17 cellular contexts compared by ENCODE assay signal in the genomic region with DNA sequence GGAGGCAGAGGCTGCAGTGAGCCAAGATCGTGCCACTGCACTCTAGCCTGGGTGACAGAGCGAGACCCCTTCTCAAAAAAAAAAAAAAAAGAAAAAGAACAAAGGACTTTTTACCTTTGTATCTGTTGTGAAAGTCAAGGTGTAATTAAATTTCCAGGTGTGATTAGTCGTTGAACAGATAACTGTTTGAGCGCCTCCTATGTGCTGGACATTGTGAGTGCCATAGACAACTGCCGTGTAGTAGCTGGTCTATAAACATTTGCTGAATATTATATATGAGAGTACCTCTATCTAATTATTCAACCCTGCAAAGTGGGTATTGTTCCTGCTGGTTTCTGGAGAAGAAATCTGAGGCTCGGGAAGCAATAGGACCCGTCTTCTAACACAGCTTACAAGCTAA.
"Had no signal": no experiment of that assay in that cellular context is flagged by ENCODE, and none has a peak within 500 bp of the region (broad histone marks: within the 10 kb centered on the region; RNA-seq: fewer than 3 reads in every experiment).

No MANE protein-coding gene starts in this region.

- ATAC-seq: activated naive CD4-positive, alpha-beta T cell treated with anti-CD3 and anti-CD28 coated beads, Interleukin-2, amount 50 U/mL, for 72 hours; left cardiac atrium; naive thymus-derived CD8-positive, alpha-beta T cell; pancreas; stimulated activated memory B cell treated with anti-CD40 and anti-IgM and Interleukin-4, amounts not matched to agents 10 μg/mL and 1 μg/mL and 100 μg/mL, for 72 hours had no signal

- H3K4me3 Mint-ChIP-seq: naive thymus-derived CD8-positive, alpha-beta T cell; stimulated activated memory B cell treated with anti-CD40 and anti-IgM and Interleukin-4, amounts not matched to agents 10 μg/mL and 1 μg/mL and 100 μg/mL, for 72 hours had no signal

- H3K36me3 Mint-ChIP-seq: activated naive CD4-positive, alpha-beta T cell treated with anti-CD3 and anti-CD28 coated beads, Interleukin-2, amount 50 U/mL, for 72 hours; stimulated activated memory B cell treated with anti-CD40 and anti-IgM and Interleukin-4, amounts not matched to agents 10 μg/mL and 1 μg/mL and 100 μg/mL, for 72 hours had no signal

- H3K4me1 Mint-ChIP-seq: naive thymus-derived CD8-positive, alpha-beta T cell; stimulated activated memory B cell treated with anti-CD40 and anti-IgM and Interleukin-4, amounts not matched to agents 10 μg/mL and 1 μg/mL and 100 μg/mL, for 72 hours had no signal

- H3K9me3 Mint-ChIP-seq: naive thymus-derived CD8-positive, alpha-beta T cell; stimulated activated memory B cell treated with anti-CD40 and anti-IgM and Interleukin-4, amounts not matched to agents 10 μg/mL and 1 μg/mL and 100 μg/mL, for 72 hours had no signal

- H3K27ac Mint-ChIP-seq: activated naive CD4-positive, alpha-beta T cell treated with anti-CD3 and anti-CD28 coated beads, Interleukin-2, amount 50 U/mL, for 72 hours; naive thymus-derived CD8-positive, alpha-beta T cell; stimulated activated memory B cell treated with anti-CD40 and anti-IgM and Interleukin-4, amounts not matched to agents 10 μg/mL and 1 μg/mL and 100 μg/mL, for 72 hours had no signal

- DNase-seq: activated CD4-positive, alpha-beta T cell treated with anti-CD3 and anti-CD28 coated beads for 1 hour; activated gamma-delta T cell treated with Interleukin-2 at 50 U/mL for 16 hours; adrenal gland; cortex of kidney; esophagus squamous epithelium; left cardiac atrium; mesendoderm; naive thymus-derived CD8-positive, alpha-beta T cell; pancreas; sigmoid colon; spleen; stimulated activated CD4-positive, alpha-beta T cell treated with anti-CD3 and anti-CD28 coated beads, Interleukin-4, amount 100 ng/mL, for 4 hours; testis; upper lobe of left lung; WERI-Rb-1 had no signal
